In the genomic region with DNA sequence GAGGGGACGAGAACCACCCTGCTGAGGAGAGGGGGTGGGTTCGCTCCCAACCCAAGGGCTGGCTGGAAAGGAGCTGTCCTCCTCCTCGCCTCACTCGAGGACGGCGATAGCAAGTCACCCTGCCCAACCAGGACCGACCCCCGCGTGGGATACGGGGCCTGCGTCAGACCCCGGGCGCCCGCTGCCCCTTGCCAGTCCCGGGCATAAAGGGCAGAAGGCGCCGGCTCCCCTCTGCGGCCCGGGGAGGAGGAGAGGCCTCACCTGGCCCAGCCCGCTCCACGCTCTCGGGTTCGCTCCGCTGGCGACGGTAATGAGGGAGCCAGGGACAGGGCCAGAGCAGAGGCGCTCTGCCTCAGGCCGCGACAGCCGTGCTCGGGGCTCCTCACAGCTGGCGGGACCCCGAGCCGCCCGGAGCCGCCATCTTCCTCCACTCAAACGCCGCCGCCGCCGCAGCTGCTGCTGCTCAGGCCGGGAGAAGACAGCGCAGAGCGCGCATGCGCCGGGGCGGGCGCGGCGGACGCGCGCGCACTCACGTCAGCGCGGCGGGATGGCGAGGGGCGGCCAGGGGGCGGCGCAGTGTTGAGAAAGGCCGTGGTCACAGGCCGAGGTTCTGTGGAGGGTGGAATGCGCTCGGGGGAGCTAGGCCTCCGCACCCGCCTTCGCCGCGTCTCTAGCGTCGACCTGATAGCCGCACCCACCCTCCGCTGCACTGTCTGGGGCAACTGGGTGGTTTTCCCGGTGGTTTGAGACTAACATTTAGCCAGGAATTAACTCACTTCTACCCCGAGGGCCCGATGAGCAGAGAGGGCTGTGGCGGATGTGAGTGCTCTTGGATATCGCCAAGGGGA, we compare ENCODE assay signal across 1 cellular context.
A peak's percentile ranks its signal among the peaks of the same experiment; 100 is the strongest.
TF ChIP-seq lines count a peak whose summit lies in the region.

Gene FBXO42, minus strand, starts transcription at position 487 of the 848 bp plus-strand sequence. CDS start 37,062 bp downstream, outside the sequence.

TF ChIP-seq in H1, 55 proteins besides CTCF, POLR2A, EP300 and RAD21:
- TF ChIP-seq TBP (IDR thresholded peaks at IDR 0.05; ENCODE audit: low read depth, low read length): peak; percentile 59; the same call in 1 of the 2 replicates
- peak; percentile 87; the same call in 1 of the 2 replicates for TF ChIP-seq RBBP5 (IDR thresholded peaks at IDR 0.05; ENCODE audit: borderline replicate concordance, low read depth, low read length)
- peak; percentile 88; the same call in 1 of the 2 replicates for TF ChIP-seq POLR2AphosphoS5 (IDR thresholded peaks at IDR 0.05; ENCODE audit: low read depth, low read length)
- TF ChIP-seq, protein P1, sequence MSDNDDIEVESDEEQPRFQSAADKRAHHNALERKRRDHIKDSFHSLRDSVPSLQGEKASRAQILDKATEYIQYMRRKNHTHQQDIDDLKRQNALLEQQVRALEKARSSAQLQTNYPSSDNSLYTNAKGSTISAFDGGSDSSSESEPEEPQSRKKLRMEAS (IDR thresholded peaks at IDR 0.05): peak; percentile 39; the same call in 1 of the 2 replicates
- no peak for TF ChIP-seq EGR1 (IDR thresholded peaks at IDR 0.05; ENCODE audit: borderline replicate concordance, low read depth, low read length)
- TF ChIP-seq JUND (IDR thresholded peaks at IDR 0.05; ENCODE audit: low read length): no peak; the same call in 1 of the 2 replicates
- TF ChIP-seq BRCA1 (IDR thresholded peaks at IDR 0.05; ENCODE audit: low read depth, low read length): no peak
- no peak for TF ChIP-seq CBX8 (IDR thresholded peaks at IDR 0.05; ENCODE audit: borderline replicate concordance, low read depth, low read length)
- peak; percentile 81 for TF ChIP-seq KDM4A (IDR thresholded peaks at IDR 0.05; ENCODE audit: low read depth, low read length, severe bottlenecking)
- peak; percentile 96 for TF ChIP-seq PHF8 (conservative IDR thresholded peaks at IDR 0.05; ENCODE audit: low read depth, low read length)
- TF ChIP-seq TAF7 (optimal IDR thresholded peaks at IDR 0.05; ENCODE audit: borderline replicate concordance, low read depth, low read length): peak; percentile 38
- peak; percentile 84 for TF ChIP-seq NRF1 (IDR thresholded peaks at IDR 0.05; ENCODE audit: low read depth, low read length)
- peak; percentile 66 for TF ChIP-seq BACH1 (IDR thresholded peaks at IDR 0.05; ENCODE audit: low read length)
- TF ChIP-seq ASH2L (IDR thresholded peaks at IDR 0.05; ENCODE audit: low read length): peak; percentile 92
- TF ChIP-seq YY1 (IDR thresholded peaks at IDR 0.05; ENCODE audit: low read depth, low read length): peak; percentile 91
- TF ChIP-seq, protein P2, sequence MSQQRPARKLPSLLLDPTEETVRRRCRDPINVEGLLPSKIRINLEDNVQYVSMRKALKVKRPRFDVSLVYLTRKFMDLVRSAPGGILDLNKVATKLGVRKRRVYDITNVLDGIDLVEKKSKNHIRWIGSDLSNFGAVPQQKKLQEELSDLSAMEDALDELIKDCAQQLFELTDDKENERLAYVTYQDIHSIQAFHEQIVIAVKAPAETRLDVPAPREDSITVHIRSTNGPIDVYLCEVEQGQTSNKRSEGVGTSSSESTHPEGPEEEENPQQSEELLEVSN (IDR thresholded peaks at IDR 0.05): peak; percentile 39; the same call in 1 of the 2 replicates
- TF ChIP-seq TAF1 (IDR thresholded peaks at IDR 0.05; ENCODE audit: low read depth, low read length): peak; percentile 78
- TF ChIP-seq JUN (IDR thresholded peaks at IDR 0.05; ENCODE audit: low read depth, low read length): no peak
- peak; percentile 86; the same call in 1 of the 2 replicates for TF ChIP-seq TEAD4 (IDR thresholded peaks at IDR 0.05; ENCODE audit: low read depth, low read length)
- peak in 1 of 2 experiments; percentile 77; a peak in 1 of 4 replicates for TF ChIP-seq HDAC2 (IDR thresholded peaks at IDR 0.05; ENCODE audit: borderline replicate concordance in 1 of 2, low read depth in 2 of 2, low read length in 2 of 2)
- TF ChIP-seq CHD1 (IDR thresholded peaks at IDR 0.05; ENCODE audit: low read depth, low read length): no peak
- TF ChIP-seq CREB1 (IDR thresholded peaks at IDR 0.05): peak; percentile 84
